31 cellular contexts compared by ENCODE assay signal in genomic region chr15:45540531-45540930, GRCh38. TPM values are rescaled to one million over a fixed set of nuclear protein-coding genes. Genes with fewer than 3 reads are reported as not detected.
A peak's percentile ranks its signal among the peaks of the same experiment; 100 is the strongest.
DNase-seq lines count a peak whose midpoint lies in the region; ATAC-seq and TF ChIP-seq lines count a peak whose summit lies in the region.
"Had no signal": no experiment of that assay in that cellular context is flagged by ENCODE, and none has a peak within 500 bp of the region (broad histone marks: within the 10 kb centered on the region; RNA-seq: fewer than 3 reads in every experiment).

No MANE protein-coding gene starts in this region.

- peak; percentile 56 to 81 for DNase-seq in trophoblast cell
- DNase-seq in endodermal cell: no peak
- DNase-seq: 8988T; ACHN; AML-193; BE2C; C1 segment of cervical spinal cord; Caco-2; Calu3; CD4-positive, alpha-beta memory T cell; CD4-positive, alpha-beta T cell; CD4-positive, CD25-positive, alpha-beta regulatory T cell; CD8-positive, alpha-beta memory T cell; CD8-positive, alpha-beta T cell; COR-L47; DMS 273 treated with DMSO at 0.1 percent for 48 hours; DMS153; DMS53; DMS79; DMS79 treated with DMSO at 0.1 percent for 48 hours; DND-41; EL had no signal

- no peaks in the 10 kb centered on the region for H3K9me3 ChIP-seq in trophoblast cell (ENCODE audit: insufficient read depth, low read depth, low read length)
- no peaks in the 10 kb centered on the region for H3K9me3 ChIP-seq in endodermal cell (ENCODE audit: control insufficient read depth, low read length)
- H3K9me3 ChIP-seq: A549, BE2C, BLaER1, Caco-2 had no signal

- TF ChIP-seq CTCF in endodermal cell (conservative IDR thresholded peaks at IDR 0.05): no peak

- H3K4me1 ChIP-seq in trophoblast cell (ENCODE audit: control insufficient read depth in 1 of 2, insufficient read depth in 2 of 2, low read length in 2 of 2) (no peaks in the 10 kb centered on the region), endodermal cell (ENCODE audit: control insufficient read depth, insufficient read depth, low read length) (peaks cover 6% of the 10 kb centered on the region)
- H3K4me1 ChIP-seq: A549, BE2C, BLaER1, Caco-2 had no signal

- no peaks in the 10 kb centered on the region for H3K27me3 ChIP-seq in trophoblast cell (ENCODE audit: insufficient read depth, low read length)
- no peaks in the 10 kb centered on the region for H3K27me3 ChIP-seq in endodermal cell (ENCODE audit: control insufficient read depth, insufficient read depth, low read length, poor library complexity, severe bottlenecking)
- H3K27me3 ChIP-seq: BE2C; BLaER1; BLaER1 treated with 17β-estradiol and CSF1 and Interleukin-3, amounts not matched to agents 10 nM and 100 nM had no signal

- no peaks in the 10 kb centered on the region for H3K79me1 ChIP-seq in trophoblast cell (ENCODE audit: low read length)

- no peak overlapping the region for H3K4me2 ChIP-seq in trophoblast cell (ENCODE audit: low read length)
- H3K4me2 ChIP-seq: A549; BLaER1; BLaER1 treated with 17β-estradiol and CSF1 and Interleukin-3, amounts not matched to agents 10 nM and 100 nM had no signal

- no peak overlapping the region for H3K4me3 ChIP-seq in trophoblast cell (ENCODE audit: low read depth, low read length)
- no peak overlapping the region for H3K4me3 ChIP-seq in endodermal cell (ENCODE audit: low read length)
- H3K4me3 ChIP-seq: A549; BLaER1; BLaER1 treated with 17β-estradiol and CSF1 and Interleukin-3, amounts not matched to agents 10 nM and 100 nM had no signal

- no peak overlapping the region for H3K18ac ChIP-seq in trophoblast cell (ENCODE audit: low read length)

- no peak overlapping the region for H4K12ac ChIP-seq in trophoblast cell (ENCODE audit: low read depth, low read length)

- H2AFZ ChIP-seq in trophoblast cell (ENCODE audit: insufficient read depth, low read length, poor library complexity): no peak overlapping the region

- intact Hi-C loops in dendritic cell treated with granulocyte-macrophage colony-stimulating factor and Interleukin-4, amounts not matched to agents 40 ng/mL and 50 ng/mL, for 4 days (cut with micrococcal nuclease): no loop called here

- H2AK5ac ChIP-seq in trophoblast cell (ENCODE audit: low read length): no peak overlapping the region

- H3K79me2 ChIP-seq in trophoblast cell (ENCODE audit: control insufficient read depth, insufficient read depth, low read length, poor library complexity): no peaks in the 10 kb centered on the region

- WGBS in trophoblast cell (ENCODE audit: extremely low coverage, insufficient coverage, insufficient read length): no CpG with 5 or more reads among the region's 1 CpG
- WGBS in endodermal cell (ENCODE audit: insufficient coverage in 1 of 2, insufficient read length in 1 of 2), 2 experiments: 88% methylated on average over 1 of the region's 1 CpG; no CpG with 5 or more reads in 1 of the 2 experiments

- H3K9ac ChIP-seq in trophoblast cell (ENCODE audit: low read length) (no peak overlapping the region), endodermal cell (ENCODE audit: extremely low read depth, low read length, poor library complexity, severe bottlenecking) (no peak overlapping the region)
- H3K9ac ChIP-seq: BLaER1; BLaER1 treated with 17β-estradiol and CSF1 and Interleukin-3, amounts not matched to agents 10 nM and 100 nM had no signal

- no peak overlapping the region for H2BK120ac ChIP-seq in trophoblast cell (ENCODE audit: insufficient read depth, low read length, poor library complexity)

- H3K36me3 ChIP-seq in trophoblast cell (ENCODE audit: control insufficient read depth in 1 of 2, insufficient read depth in 2 of 2, low read length in 2 of 2) (no peaks in the 10 kb centered on the region), endodermal cell (ENCODE audit: control insufficient read depth, insufficient read depth, low read length) (no peaks in the 10 kb centered on the region)
- H3K36me3 ChIP-seq: BE2C; BLaER1; BLaER1 treated with 17β-estradiol and CSF1 and Interleukin-3, amounts not matched to agents 10 nM and 100 nM had no signal

- no peaks in the 10 kb centered on the region for H3K9me3 Mint-ChIP-seq in dendritic cell treated with granulocyte-macrophage colony-stimulating factor and Interleukin-4, amounts not matched to agents 40 ng/mL and 50 ng/mL, for 4 days
- H3K9me3 Mint-ChIP-seq in endodermal cell: no peaks in the 10 kb centered on the region
- H3K9me3 Mint-ChIP-seq: CD14-positive monocyte; CD4-positive, alpha-beta memory T cell; CD4-positive, alpha-beta T cell; CD4-positive, CD25-positive, alpha-beta regulatory T cell; CD8-positive, alpha-beta memory T cell; CD8-positive, alpha-beta T cell had no signal

- H2BK12ac ChIP-seq in trophoblast cell (ENCODE audit: low read length): no peak overlapping the region

- peak overlapping the region; percentile 15 for H3K27ac Mint-ChIP-seq in dendritic cell treated with granulocyte-macrophage colony-stimulating factor and Interleukin-4, amounts not matched to agents 40 ng/mL and 50 ng/mL, for 4 days
- no peak overlapping the region for H3K27ac Mint-ChIP-seq in endodermal cell
- H3K27ac Mint-ChIP-seq: B cell; CD4-positive, alpha-beta memory T cell; CD4-positive, alpha-beta T cell; CD4-positive, CD25-positive, alpha-beta regulatory T cell; CD8-positive, alpha-beta T cell had no signal

- H2BK5ac ChIP-seq in trophoblast cell (ENCODE audit: low read depth, low read length, poor library complexity): no peak overlapping the region

- H3K36me3 Mint-ChIP-seq in dendritic cell treated with granulocyte-macrophage colony-stimulating factor and Interleukin-4, amounts not matched to agents 40 ng/mL and 50 ng/mL, for 4 days (ENCODE audit: low read depth): no peaks in the 10 kb centered on the region
- no peaks in the 10 kb centered on the region for H3K36me3 Mint-ChIP-seq in endodermal cell (ENCODE audit: low read depth)
- H3K36me3 Mint-ChIP-seq: CD14-positive monocyte; CD4-positive, alpha-beta memory T cell; CD4-positive, CD25-positive, alpha-beta regulatory T cell; CD8-positive, alpha-beta memory T cell; CD8-positive, alpha-beta T cell had no signal

- H3K4me1 Mint-ChIP-seq in dendritic cell treated with granulocyte-macrophage colony-stimulating factor and Interleukin-4, amounts not matched to agents 40 ng/mL and 50 ng/mL, for 4 days (ENCODE audit: low read depth): peaks cover 33% of the 10 kb centered on the region
- H3K4me1 Mint-ChIP-seq in endodermal cell: peaks cover 16% of the 10 kb centered on the region
- H3K4me1 Mint-ChIP-seq: B cell; CD4-positive, alpha-beta memory T cell; CD4-positive, CD25-positive, alpha-beta regulatory T cell; CD8-positive, alpha-beta memory T cell had no signal

- H3K27ac ChIP-seq in trophoblast cell (ENCODE audit: low read depth, low read length) (no peak overlapping the region), endodermal cell (ENCODE audit: low read depth, low read length) (no peak overlapping the region)
- H3K27ac ChIP-seq: 22Rv1; A549; BLaER1; BLaER1 treated with 17β-estradiol and CSF1 and Interleukin-3, amounts not matched to agents 10 nM and 100 nM; C4-2B had no signal

- no peak overlapping the region for H3K23ac ChIP-seq in trophoblast cell (ENCODE audit: low read length)

- no peak overlapping the region for H3K14ac ChIP-seq in trophoblast cell (ENCODE audit: low read length)

- no peak overlapping the region for H3K4me3 Mint-ChIP-seq in dendritic cell treated with granulocyte-macrophage colony-stimulating factor and Interleukin-4, amounts not matched to agents 40 ng/mL and 50 ng/mL, for 4 days
- H3K4me3 Mint-ChIP-seq in endodermal cell: no peak overlapping the region
- H3K4me3 Mint-ChIP-seq: B cell; CD14-positive monocyte; CD4-positive, alpha-beta memory T cell; CD4-positive, alpha-beta T cell; CD4-positive, CD25-positive, alpha-beta regulatory T cell; CD8-positive, alpha-beta memory T cell; CD8-positive, alpha-beta T cell had no signal

- ATAC-seq in HG03354 (IDR thresholded peaks at IDR 0.05; ENCODE audit: poor library complexity, severe bottlenecking, unreplicated experiment): no peak
- ATAC-seq: A549; CD8-positive, alpha-beta T cell had no signal

- peaks cover 5% of the 10 kb centered on the region for H3K27me3 Mint-ChIP-seq in dendritic cell treated with granulocyte-macrophage colony-stimulating factor and Interleukin-4, amounts not matched to agents 40 ng/mL and 50 ng/mL, for 4 days
- peaks cover 5% of the 10 kb centered on the region for H3K27me3 Mint-ChIP-seq in endodermal cell (ENCODE audit: insufficient read depth)
- H3K27me3 Mint-ChIP-seq: B cell; CD4-positive, alpha-beta T cell had no signal

- H4K91ac ChIP-seq in trophoblast cell (ENCODE audit: low read depth, low read length): no peak overlapping the region

- H4K8ac ChIP-seq in trophoblast cell (ENCODE audit: low read depth, low read length): no peak overlapping the region

- no peak overlapping the region for H3K4ac ChIP-seq in trophoblast cell (ENCODE audit: low read depth, low read length)

RNA-seq across cellular contexts. Expression of gene SLC30A4, which starts 18.0 kb away (rescaled TPM):
- polyA plus RNA-seq in trophoblast cell (2013): 0.36 and 0.42 TPM in 2 replicates
- 1 to 10 TPM in 1 of 2 donors, under 1 TPM in 1; 0.53 to 1.2 TPM for total RNA-seq in endodermal cell
- polyA plus RNA-seq in endodermal cell (2013, experiment 1 of 2): 0.78 TPM
- 0.91 TPM for polyA plus RNA-seq in endodermal cell (2013, experiment 2 of 2)

RNA-seq across cellular contexts. Expression of gene BLOC1S6, which starts 46.6 kb away (rescaled TPM):
- 17.4 and 17.8 TPM in 2 replicates for polyA plus RNA-seq in trophoblast cell (2013)
- 10 to 100 TPM; 43.3 to 46.8 TPM for total RNA-seq in endodermal cell
- polyA plus RNA-seq in endodermal cell (2013, experiment 1 of 2): 48.4 TPM
- polyA plus RNA-seq in endodermal cell (2013, experiment 2 of 2): 46.7 TPM
